13 cellular contexts compared by ENCODE assay signal in the genomic region with DNA sequence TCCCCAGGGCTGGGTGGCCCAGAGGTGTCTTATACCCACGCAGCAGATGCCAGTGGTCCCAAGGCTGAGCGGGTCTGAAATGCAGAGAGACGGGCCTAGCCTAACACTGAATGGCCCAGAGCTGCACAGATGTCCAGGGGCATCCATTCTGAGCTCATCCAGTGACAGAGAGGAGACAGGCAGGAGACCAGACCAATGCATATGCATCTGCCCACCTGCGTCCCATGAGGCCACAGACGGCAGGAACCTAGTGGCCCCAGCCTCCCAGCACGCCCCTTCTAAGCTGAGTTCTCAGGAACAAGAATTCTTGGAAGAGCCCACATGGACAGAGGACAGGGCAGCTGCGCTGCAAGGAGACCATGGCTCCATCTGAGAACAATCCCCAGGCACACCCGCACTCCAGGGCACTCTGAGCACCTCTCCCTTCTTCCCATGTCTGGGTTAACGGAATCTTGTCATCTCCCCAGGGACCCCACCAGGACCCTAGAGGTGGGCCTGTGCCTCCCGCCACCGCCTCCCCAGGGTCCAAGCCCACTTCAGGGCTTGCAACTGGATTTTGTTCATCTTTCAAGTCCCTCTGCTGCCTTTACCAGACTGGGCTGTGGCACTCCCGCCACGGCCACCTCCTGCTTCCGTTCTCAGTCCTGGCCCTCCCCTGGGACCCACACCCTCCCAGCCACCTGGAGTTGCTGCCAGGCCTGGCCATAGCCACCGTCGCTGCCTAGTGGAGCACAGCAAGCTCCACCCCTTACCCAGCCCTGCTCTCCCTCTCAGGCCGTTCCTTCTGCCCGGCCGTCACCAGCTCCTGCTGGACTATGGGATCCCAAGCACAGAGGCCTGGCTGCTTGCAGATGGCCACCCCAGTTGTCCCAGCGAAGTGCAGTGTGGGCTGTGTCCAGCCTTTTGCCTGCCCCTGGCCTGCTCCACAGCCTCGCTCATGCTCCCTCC. TPM values are rescaled to one million over a fixed set of nuclear protein-coding genes. Genes with fewer than 3 reads are reported as not detected.
DNase-seq lines count a peak whose midpoint lies in the region; ATAC-seq and TF ChIP-seq lines count a peak whose summit lies in the region.
"Had no signal": no experiment of that assay in that cellular context is flagged by ENCODE, and none has a peak within 500 bp of the region (broad histone marks: within the 10 kb centered on the region; RNA-seq: fewer than 3 reads in every experiment).

No MANE protein-coding gene starts in this region.

- intact Hi-C loops in prostate gland (cut with DNase I): no loop called here

- WGBS in prostate gland: 84% methylated on average over 21 of the region's 21 CpGs

- peaks cover 12% of the 10 kb centered on the region for H3K27me3 ChIP-seq in CD8-positive, alpha-beta memory T cell (ENCODE audit: insufficient read depth, low read length, poor library complexity, severe bottlenecking)
- peaks cover 3% of the 10 kb centered on the region for H3K27me3 ChIP-seq in prostate gland (replicated peaks; ENCODE audit: insufficient read depth)

- H3K36me3 ChIP-seq in CD8-positive, alpha-beta memory T cell (ENCODE audit: insufficient read depth, low read length): no peaks in the 10 kb centered on the region
- no peaks in the 10 kb centered on the region for H3K36me3 ChIP-seq in prostate gland
- H3K36me3 ChIP-seq: left lung, SJSA1 had no signal

- ATAC-seq in GM18909 (IDR thresholded peaks at IDR 0.05; ENCODE audit: poor library complexity, unreplicated experiment): peak; percentile 69
- ATAC-seq: left lung; stimulated activated naive CD8-positive, alpha-beta T cell treated with anti-CD3 and anti-CD28 coated beads, Interleukin-15, amount 100 ng/mL, for 72 hours had no signal

- DNase-seq in CD8-positive, alpha-beta memory T cell: no peak
- peak; percentile 28 for DNase-seq in NCI-H2107 treated with DMSO at 0.1 percent for 48 hours (lab: John Stamatoyannopoulos, UW; ENCODE audit: unreplicated experiment)
- DNase-seq in left kidney (ENCODE audit: low read depth, low spot score): peak; percentile 78
- no peak for DNase-seq in prostate gland (ENCODE audit: low spot score)
- no peak for DNase-seq in amygdala (lab: John Stamatoyannopoulos, UW)
- no peak for DNase-seq in activated CD4-positive, alpha-beta T cell treated with anti-CD3 and anti-CD28 coated beads, Interleukin-2, amount 50 U/mL, for 4 hours
- DNase-seq in NCI-H446 treated with DMSO at 0.1 percent for 48 hours (lab: John Stamatoyannopoulos, UW): no peak
- DNase-seq: GOT3; stimulated activated naive CD8-positive, alpha-beta T cell treated with anti-CD3 and anti-CD28 coated beads, Interleukin-15, amount 100 ng/mL, for 72 hours had no signal

- no peaks in the 10 kb centered on the region for H3K9me3 Mint-ChIP-seq in CD8-positive, alpha-beta memory T cell
- H3K9me3 Mint-ChIP-seq: stimulated activated naive CD8-positive, alpha-beta T cell treated with anti-CD3 and anti-CD28 coated beads, Interleukin-15, amount 100 ng/mL, for 72 hours had no signal

- no peaks in the 10 kb centered on the region for H3K9me3 ChIP-seq in CD8-positive, alpha-beta memory T cell (ENCODE audit: low read length)
- no peaks in the 10 kb centered on the region for H3K9me3 ChIP-seq in prostate gland
- H3K9me3 ChIP-seq: left lung, SJSA1 had no signal

- no peak overlapping the region for H3K27ac ChIP-seq in CD8-positive, alpha-beta memory T cell (ENCODE audit: low read depth, low read length)
- no peak overlapping the region for H3K27ac ChIP-seq in prostate gland
- H3K27ac ChIP-seq: left lung, SJSA1 had no signal

- no peak overlapping the region for H3K4me3 ChIP-seq in CD8-positive, alpha-beta memory T cell (ENCODE audit: low read length)
- no peak overlapping the region for H3K4me3 ChIP-seq in prostate gland
- H3K4me3 ChIP-seq: left lung, SJSA1 had no signal

- POLR2A ChIA-PET in CD8-positive, alpha-beta memory T cell (lab: Charles Lee): no interaction called here

- peak overlapping the region; percentile 15 to 79 (median 62) for H3K4me3 Mint-ChIP-seq in CD8-positive, alpha-beta memory T cell

- no peak for TF ChIP-seq POLR2A in prostate gland (IDR thresholded peaks at IDR 0.05)

- no peaks in the 10 kb centered on the region for H3K4me1 ChIP-seq in CD8-positive, alpha-beta memory T cell (ENCODE audit: insufficient read depth, low read length)
- H3K4me1 ChIP-seq in prostate gland (replicated peaks): no peaks in the 10 kb centered on the region

- H3K27me3 Mint-ChIP-seq in CD8-positive, alpha-beta memory T cell: peaks cover 27 to 49% of the 10 kb centered on the region in 2 donors

- no peak overlapping the region for H3K27ac Mint-ChIP-seq in CD8-positive, alpha-beta memory T cell

- TF ChIP-seq CTCF in prostate gland (IDR thresholded peaks at IDR 0.05): no peak

- CTCF ChIA-PET in CD8-positive, alpha-beta memory T cell (lab: Charles Lee): no interaction called here

- H3K4me1 Mint-ChIP-seq in CD8-positive, alpha-beta memory T cell: peaks cover 7 to 34% (median 7%) of the 10 kb centered on the region in 3 donors

- no peaks in the 10 kb centered on the region for H3K36me3 Mint-ChIP-seq in CD8-positive, alpha-beta memory T cell

RNA-seq across cellular contexts. Expression of a gene that starts 3.3 kb away (rescaled TPM):
- not detected for total RNA-seq in CD8-positive, alpha-beta memory T cell
- polyA plus RNA-seq in CD8-positive, alpha-beta memory T cell: not detected
- total RNA-seq in prostate gland: 1 to 10 TPM; 2.4 to 4.8 TPM
- total RNA-seq: SJSA1 had no signal
- polyA plus RNA-seq: small intestine had no signal

Comparison
In these comparisons a context has a peak if more than half of its experiments do, and no peak if none do; other contexts are left out.
1. DNase-seq: peak in NCI-H2107 treated with DMSO at 0.1 percent for 48 hours (single experiment) and left kidney (single experiment); none in CD8-positive, alpha-beta memory T cell (0 of 5), prostate gland (single experiment), amygdala (0 of 56), activated CD4-positive, alpha-beta T cell treated with anti-CD3 and anti-CD28 coated beads, Interleukin-2, amount 50 U/mL, for 4 hours (0 of 2) and NCI-H446 treated with DMSO at 0.1 percent for 48 hours (single experiment).